ENCODE assay signal across 8 cellular contexts in genomic region chr9:113401027-113401792, GRCh38. TPM values are rescaled to one million over a fixed set of nuclear protein-coding genes. Genes with fewer than 3 reads are reported as not detected.
DNase-seq lines count a peak whose midpoint lies in the region; ATAC-seq, FAIRE-seq and TF ChIP-seq lines count a peak whose summit lies in the region.

TSS of gene ALAD (minus strand) at chr9:113401284. CDS start at chr9:113393559, 7,725 bp downstream.

- H3K4me1 Mint-ChIP-seq in T-cell = peaks cover 23 to 36% (median 35%) of the 10 kb centered on the region in 3 donors

- TF ChIP-seq POLR2A in GM12892 (IDR thresholded peaks at IDR 0.05; ENCODE audit: low read depth, low read length) (peak; percentile 65; the same call in 1 of the 2 replicates), heart left ventricle (IDR thresholded peaks at IDR 0.05) (peak in 1 of 2 donors; percentile 83)

- intact Hi-C loops in heart left ventricle (cut with DNase I) = loop anchor here in 8 of 10 donors (1.0 to 10.0 kb wide), 10 partner anchors 9 to 249 kb away; partner anchors contain the start of genes CDC26 (in 4 of the 8), PRPF4 (in 4 of the 8), WDR31 (in 4 of the 8) and C9orf43 (in 1 of the 8)
- intact Hi-C loops in posterior vena cava (cut with DNase I) = loop anchor here in 1 of 2 donors (10.0 kb wide), 1 partner anchor 126 kb away; the partner anchor contains the start of genes CDC26 and PRPF4
- intact Hi-C loops in upper lobe of right lung (cut with DNase I) = no loop called here

- H3K4me1 ChIP-seq in heart left ventricle (peaks cover 0 to 49% (median 23%) of the 10 kb centered on the region in 12 donors), upper lobe of right lung (peaks cover 12% of the 10 kb centered on the region)

- H3K27me3 ChIP-seq in heart left ventricle = no peaks in the 10 kb centered on the region
- no peaks in the 10 kb centered on the region for H3K27me3 ChIP-seq in upper lobe of right lung

- 2% methylated on average over 45 to 50 of the region's 50 CpGs for WGBS in adipose tissue, 3 donors
- WGBS in heart left ventricle, 4 donors = 2 to 34% (median 3%) methylated on average over 3 to 50 of the region's 50 CpGs

- ATAC-seq in HG02852 (IDR thresholded peaks at IDR 0.05; ENCODE audit: unreplicated experiment) = peak; percentile 98
- ATAC-seq in T-cell (replicated peaks in 1 of 4) = peak; percentile 98 to 100 (median 99)
- ATAC-seq in heart left ventricle = peak; percentile 98 to 99 (median 99)
- ATAC-seq in upper lobe of right lung = peak; percentile 99

- peak within 1 kb of the TSS; percentile 66 to 87 for H3K27ac Mint-ChIP-seq in T-cell

- no peaks in the 10 kb centered on the region for H3K9me3 Mint-ChIP-seq in T-cell

- CTCF ChIA-PET in T-cell (lab: Charles Lee) = interaction anchor here (0.6 to 2.1 kb wide), 17 partner anchors 9 to 1770 kb away, joined by 3 to 31 read pairs (median 5); partner anchors contain the start of genes C9orf43 (in 1 of the 2), CDC26 (in 1 of the 2), DNAJC25 (in 1 of the 2) and FKBP15 (in 1 of the 2)

- DNase-seq in GM12892 (ENCODE audit: insufficient read length) = peak; percentile 99
- peak; percentile 92 for DNase-seq in NCI-H1436 treated with DMSO at 0.1 percent for 48 hours (lab: John Stamatoyannopoulos, UW)
- peak; percentile 97 to 100 (median 99) for DNase-seq in T-cell
- peak; percentile 99 to 100 (median 100) for DNase-seq in heart left ventricle
- peak; percentile 100 for DNase-seq in posterior vena cava (ENCODE audit: low spot score)
- DNase-seq in upper lobe of right lung = peak; percentile 100

- H3K9me3 ChIP-seq in heart left ventricle = no peaks in the 10 kb centered on the region
- no peaks in the 10 kb centered on the region for H3K9me3 ChIP-seq in upper lobe of right lung

- H3K27ac ChIP-seq in adipose tissue (ENCODE audit: low read depth, low read length) = no peak within 1 kb of the TSS
- H3K27ac ChIP-seq in heart left ventricle = peak within 1 kb of the TSS; percentile 48 to 88 (median 74)
- peak within 1 kb of the TSS; percentile 73 for H3K27ac ChIP-seq in upper lobe of right lung

- H3K27me3 Mint-ChIP-seq in T-cell = no peaks in the 10 kb centered on the region

- peaks cover 6% of the 10 kb centered on the region for H3K36me3 Mint-ChIP-seq in T-cell

- peak; percentile 95 for FAIRE-seq in GM12892 (lab: Jason Lieb, UNC)

- POLR2A ChIA-PET in T-cell (lab: Charles Lee) = interaction anchor here (0.6 to 1.4 kb wide), 4 partner anchors 8 to 134 kb away, joined by 4 to 9 read pairs (median 6); partner anchors contain the start of genes C9orf43 (in 2 of the 2) and POLE3 (in 2 of the 2)

- H3K4me3 ChIP-seq in heart left ventricle (peak within 1 kb of the TSS; percentile 70 to 94 (median 88)), upper lobe of right lung (peak within 1 kb of the TSS; percentile 78)

- H3K36me3 ChIP-seq in heart left ventricle (no peaks in the 10 kb centered on the region), upper lobe of right lung (no peaks in the 10 kb centered on the region)

- H3K4me3 Mint-ChIP-seq in T-cell = peak within 1 kb of the TSS; percentile 90 to 92 (median 91)

- TF ChIP-seq CTCF in heart left ventricle (IDR thresholded peaks at IDR 0.05) (peak; percentile 93 to 100 (median 97)), upper lobe of right lung (IDR thresholded peaks at IDR 0.05) (peak; percentile 96)

RNA-seq across cellular contexts. Expression of gene ALAD, which starts in this region (rescaled TPM):
- polyA plus RNA-seq in GM12892 (2012; ENCODE audit: missing spikeins) = 15.1 TPM
- total RNA-seq in T-cell (10 to 100 TPM; 23.4 to 40.8 (median 35.2) TPM), heart left ventricle (100 to 1,000 TPM in 2 of 9 donors, 10 to 100 TPM in 7; 39.8 to 153 (median 91.8) TPM), posterior vena cava (10 to 100 TPM; 33.1 to 41.2 TPM), upper lobe of right lung (37.7 TPM)
- polyA plus RNA-seq in adipose tissue (10 to 100 TPM; 32.5 to 56.7 (median 40.1) TPM), heart left ventricle (10 to 100 TPM; 51.1 to 74.3 TPM)
